Comparison of ENCODE assay signal across 1 cellular context in the genomic region with DNA sequence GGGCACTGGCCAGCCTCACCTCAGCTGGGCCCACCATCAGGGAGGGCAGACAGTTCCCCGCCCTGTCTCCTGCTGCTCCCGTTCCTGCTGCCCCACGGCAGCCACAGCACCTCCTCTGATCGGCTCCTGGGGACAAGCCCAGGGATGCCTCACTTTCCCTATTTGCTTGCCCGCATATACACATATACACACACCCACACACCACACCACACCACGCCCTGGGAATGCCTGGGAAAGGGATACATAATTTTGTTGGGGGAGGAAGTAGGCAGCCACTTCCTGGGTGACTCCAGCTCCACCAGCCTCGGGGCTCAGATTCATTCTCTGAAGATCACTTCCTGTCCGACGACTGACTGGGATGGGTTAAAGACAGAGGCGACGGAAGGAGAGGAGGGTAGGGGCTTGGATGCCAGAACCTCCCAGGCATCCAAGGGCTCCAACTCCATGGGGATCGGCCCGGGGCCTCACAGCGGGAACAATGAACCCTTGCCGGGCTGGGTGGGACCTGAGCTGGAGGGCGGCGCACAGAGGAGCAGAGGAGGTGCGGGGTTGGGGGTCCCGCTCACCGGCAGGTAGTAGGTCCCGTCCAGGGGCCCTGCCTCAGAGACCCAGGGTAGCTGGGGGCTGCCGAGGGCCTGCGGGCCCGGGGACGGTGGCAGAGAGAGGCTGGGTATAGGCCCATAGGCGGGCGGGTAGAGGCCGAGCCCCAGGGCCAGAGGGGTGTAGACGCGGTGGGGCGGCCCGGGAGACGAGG.
TF ChIP-seq lines count a peak whose summit lies in the region.

No MANE protein-coding gene starts in this region.

TF ChIP-seq in SK-N-SH, 30 proteins besides CTCF, POLR2A, EP300 and RAD21:
- no peak for TF ChIP-seq RFX5 (IDR thresholded peaks at IDR 0.05; ENCODE audit: low read length)
- no peak for TF ChIP-seq FOXM1 (IDR thresholded peaks at IDR 0.05; ENCODE audit: low read depth)
- TF ChIP-seq, protein P1, sequence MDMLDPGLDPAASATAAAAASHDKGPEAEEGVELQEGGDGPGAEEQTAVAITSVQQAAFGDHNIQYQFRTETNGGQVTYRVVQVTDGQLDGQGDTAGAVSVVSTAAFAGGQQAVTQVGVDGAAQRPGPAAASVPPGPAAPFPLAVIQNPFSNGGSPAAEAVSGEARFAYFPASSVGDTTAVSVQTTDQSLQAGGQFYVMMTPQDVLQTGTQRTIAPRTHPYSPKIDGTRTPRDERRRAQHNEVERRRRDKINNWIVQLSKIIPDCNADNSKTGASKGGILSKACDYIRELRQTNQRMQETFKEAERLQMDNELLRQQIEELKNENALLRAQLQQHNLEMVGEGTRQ (IDR thresholded peaks at IDR 0.05; ENCODE audit: borderline replicate concordance, low read depth, low read length), result no peak
- TF ChIP-seq CHD2 (IDR thresholded peaks at IDR 0.05; ENCODE audit: low read length, partially characterized antibody), result no peak
- TF ChIP-seq, protein P2, sequence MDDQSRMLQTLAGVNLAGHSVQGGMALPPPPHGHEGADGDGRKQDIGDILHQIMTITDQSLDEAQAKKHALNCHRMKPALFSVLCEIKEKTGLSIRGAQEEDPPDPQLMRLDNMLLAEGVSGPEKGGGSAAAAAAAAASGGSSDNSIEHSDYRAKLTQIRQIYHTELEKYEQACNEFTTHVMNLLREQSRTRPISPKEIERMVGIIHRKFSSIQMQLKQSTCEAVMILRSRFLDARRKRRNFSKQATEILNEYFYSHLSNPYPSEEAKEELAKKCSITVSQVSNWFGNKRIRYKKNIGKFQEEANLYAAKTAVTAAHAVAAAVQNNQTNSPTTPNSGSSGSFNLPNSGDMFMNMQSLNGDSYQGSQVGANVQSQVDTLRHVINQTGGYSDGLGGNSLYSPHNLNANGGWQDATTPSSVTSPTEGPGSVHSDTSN (IDR thresholded peaks at IDR 0.05), result no peak
- no peak for TF ChIP-seq JUND (IDR thresholded peaks at IDR 0.05)
- no peak for TF ChIP-seq MXI1 (IDR thresholded peaks at IDR 0.05; ENCODE audit: low read depth, low read length)
- no peak for TF ChIP-seq TAF1 (IDR thresholded peaks at IDR 0.05; ENCODE audit: borderline replicate concordance, low read depth, low read length)
- TF ChIP-seq FOSL2 (IDR thresholded peaks at IDR 0.05; ENCODE audit: borderline replicate concordance, low read depth), result no peak
- TF ChIP-seq GATA2 (CRISPR knock-in tag; IDR thresholded peaks at IDR 0.05), result no peak
- TF ChIP-seq SMC3 (IDR thresholded peaks at IDR 0.05; ENCODE audit: low read depth, low read length), result no peak
TF ChIP-seq in SK-N-SH: peak in this region for 0.
